In genomic region chr7:23895666-23896096, GRCh38 we compare ENCODE assay signal across 24 cellular contexts.
DNase-seq lines count a peak whose midpoint lies in the region; ATAC-seq, FAIRE-seq and TF ChIP-seq lines count a peak whose summit lies in the region.
"Had no signal": no experiment of that assay in that cellular context is flagged by ENCODE, and none has a peak within 500 bp of the region (broad histone marks: within the 10 kb centered on the region; RNA-seq: fewer than 3 reads in every experiment).

No MANE protein-coding gene starts in this region.

- no peak overlapping the region for H2AFZ ChIP-seq in smooth muscle cell (ENCODE audit: low read depth)
- H2AFZ ChIP-seq: GM23338 had no signal

- intact Hi-C loops in posterior vena cava (cut with DNase I): no loop called here
- intact Hi-C loops in sigmoid colon (cut with DNase I): no loop called here

- peak overlapping the region; percentile 94 for H3K27ac ChIP-seq in smooth muscle cell (ENCODE audit: low read depth)
- H3K27ac ChIP-seq in sigmoid colon: no peak overlapping the region
- H3K27ac ChIP-seq: esophagus muscularis mucosa, vagina had no signal

- no peak for TF ChIP-seq POLR2A in sigmoid colon (IDR thresholded peaks at IDR 0.05)

- TF ChIP-seq CTCF in smooth muscle cell (IDR thresholded peaks at IDR 0.05; ENCODE audit: borderline replicate concordance, insufficient read depth, poor library complexity, severe bottlenecking): no peak
- no peak for TF ChIP-seq CTCF in sigmoid colon (IDR thresholded peaks at IDR 0.05)

- no peak for ATAC-seq in central memory CD8-positive, alpha-beta T cell (replicated peaks; ENCODE audit: extremely low read depth, poor library complexity, severe bottlenecking)
- ATAC-seq: GM23338; naive thymus-derived CD8-positive, alpha-beta T cell had no signal

- H3K9ac ChIP-seq in smooth muscle cell (ENCODE audit: low read depth): no peak overlapping the region

- H3K36me3 ChIP-seq in smooth muscle cell (ENCODE audit: low read depth): no peaks in the 10 kb centered on the region
- no peaks in the 10 kb centered on the region for H3K36me3 ChIP-seq in sigmoid colon
- H3K36me3 ChIP-seq: esophagus muscularis mucosa, vagina had no signal

- H3K9me3 ChIP-seq in smooth muscle cell (replicated peaks; ENCODE audit: low read depth) (no peaks in the 10 kb centered on the region), sigmoid colon (no peaks in the 10 kb centered on the region)
- H3K9me3 ChIP-seq: esophagus muscularis mucosa, vagina had no signal

- H3K36me3 Mint-ChIP-seq in central memory CD8-positive, alpha-beta T cell (ENCODE audit: insufficient read depth): peaks cover 3% of the 10 kb centered on the region
- H3K36me3 Mint-ChIP-seq: activated CD4-positive, alpha-beta memory T cell treated with anti-CD3 and anti-CD28 coated beads for 36 hours; activated naive CD8-positive, alpha-beta T cell; naive thymus-derived CD8-positive, alpha-beta T cell had no signal

- H3K4me3 ChIP-seq in smooth muscle cell (no peak overlapping the region), sigmoid colon (no peak overlapping the region)
- H3K4me3 ChIP-seq: esophagus muscularis mucosa, GM23338, lung, vagina had no signal

- no peaks in the 10 kb centered on the region for H3K9me3 Mint-ChIP-seq in central memory CD8-positive, alpha-beta T cell
- H3K9me3 Mint-ChIP-seq: activated CD4-positive, alpha-beta memory T cell treated with anti-CD3 and anti-CD28 coated beads for 36 hours; GM23338; T-helper 1 cell treated with Interleukin-12 subunit alpha and Interleukin-12 subunit beta and Interleukin-4 antibody, amounts not matched to agents 30 μg/mL and 1 μg/mL, for 36 hours had no signal

- 6% methylated on average over 6 of the region's 6 CpGs for WGBS in smooth muscle cell (ENCODE audit: low lambda C conversion rate)
- WGBS in sigmoid colon, 2 donors: 47 to 58% methylated on average over 6 of the region's 6 CpGs

- H3K27ac Mint-ChIP-seq in central memory CD8-positive, alpha-beta T cell (ENCODE audit: low read depth): no peak overlapping the region
- H3K27ac Mint-ChIP-seq: activated CD4-positive, alpha-beta memory T cell treated with anti-CD3 and anti-CD28 coated beads for 36 hours; activated naive CD8-positive, alpha-beta T cell; GM23338 had no signal

- no peaks in the 10 kb centered on the region for H3K79me2 ChIP-seq in smooth muscle cell (ENCODE audit: low read depth)

- H3K27me3 ChIP-seq in smooth muscle cell (ENCODE audit: low read depth) (no peaks in the 10 kb centered on the region), sigmoid colon (no peaks in the 10 kb centered on the region)
- H3K27me3 ChIP-seq: vagina had no signal

- H3K4me1 Mint-ChIP-seq in central memory CD8-positive, alpha-beta T cell: peaks cover 35% of the 10 kb centered on the region

- H3K27me3 Mint-ChIP-seq in central memory CD8-positive, alpha-beta T cell: no peaks in the 10 kb centered on the region

- DNase-seq in EL: peak; percentile 70
- DNase-seq in RCC 7860 (ENCODE audit: low spot score): peak; percentile 58
- DNase-seq in central memory CD8-positive, alpha-beta T cell (ENCODE audit: low spot score in 2 of 2): no peak
- DNase-seq in smooth muscle cell (lab: John Stamatoyannopoulos, UW; ENCODE audit: unreplicated experiment): no peak
- no peak for DNase-seq in posterior vena cava (ENCODE audit: low spot score)
- DNase-seq in sigmoid colon: no peak
- no peak for DNase-seq in activated CD4-positive, CD25-positive, alpha-beta regulatory T cell treated with anti-CD3 and anti-CD28 coated beads, Interleukin-2, amount 50 U/mL, for 72 hours
- DNase-seq: activated T-cell treated with anti-CD3 and anti-CD28 coated beads, Interleukin-2, amount 50 U/mL, for 1 hour; DMS79; IMR-90; naive thymus-derived CD8-positive, alpha-beta T cell; NCI-H524; posterior cingulate gyrus; SHP77; small intestine; stimulated activated CD4-positive, alpha-beta T cell treated with anti-CD3 and anti-CD28 coated beads, Interleukin-4, amount 100 ng/mL, for 4 hours had no signal

- H3K4me1 ChIP-seq in smooth muscle cell (ENCODE audit: low read depth) (peaks cover 8% of the 10 kb centered on the region), sigmoid colon (no peaks in the 10 kb centered on the region)
- H3K4me1 ChIP-seq: esophagus muscularis mucosa, vagina had no signal

- peak overlapping the region; percentile 78 for H3K4me2 ChIP-seq in smooth muscle cell
- H3K4me2 ChIP-seq: GM23338 had no signal

- no peaks in the 10 kb centered on the region for H4K20me1 ChIP-seq in smooth muscle cell (ENCODE audit: low read depth)

- FAIRE-seq in RCC 7860 (lab: Jason Lieb, UNC): no peak
- FAIRE-seq: bronchial epithelial cell, small intestine had no signal

- no peak for TF ChIP-seq EP300 in sigmoid colon (IDR thresholded peaks at IDR 0.05)

- peaks cover 10% of the 10 kb centered on the region for H3F3A ChIP-seq in smooth muscle cell (ENCODE audit: low read depth)

- H3K4me3 Mint-ChIP-seq in central memory CD8-positive, alpha-beta T cell: peak overlapping the region; percentile 17
- H3K4me3 Mint-ChIP-seq: activated CD4-positive, alpha-beta memory T cell treated with anti-CD3 and anti-CD28 coated beads for 36 hours; GM23338 had no signal

Comparison
In these comparisons a context has a peak if more than half of its experiments do, and no peak if none do; other contexts are left out.
1. DNase-seq: peak in EL (single experiment) and RCC 7860 (single experiment); none in central memory CD8-positive, alpha-beta T cell (0 of 2), smooth muscle cell (single experiment), posterior vena cava (single experiment), sigmoid colon (single experiment) and activated CD4-positive, CD25-positive, alpha-beta regulatory T cell treated with anti-CD3 and anti-CD28 coated beads, Interleukin-2, amount 50 U/mL, for 72 hours (single experiment).